In the genomic region with DNA sequence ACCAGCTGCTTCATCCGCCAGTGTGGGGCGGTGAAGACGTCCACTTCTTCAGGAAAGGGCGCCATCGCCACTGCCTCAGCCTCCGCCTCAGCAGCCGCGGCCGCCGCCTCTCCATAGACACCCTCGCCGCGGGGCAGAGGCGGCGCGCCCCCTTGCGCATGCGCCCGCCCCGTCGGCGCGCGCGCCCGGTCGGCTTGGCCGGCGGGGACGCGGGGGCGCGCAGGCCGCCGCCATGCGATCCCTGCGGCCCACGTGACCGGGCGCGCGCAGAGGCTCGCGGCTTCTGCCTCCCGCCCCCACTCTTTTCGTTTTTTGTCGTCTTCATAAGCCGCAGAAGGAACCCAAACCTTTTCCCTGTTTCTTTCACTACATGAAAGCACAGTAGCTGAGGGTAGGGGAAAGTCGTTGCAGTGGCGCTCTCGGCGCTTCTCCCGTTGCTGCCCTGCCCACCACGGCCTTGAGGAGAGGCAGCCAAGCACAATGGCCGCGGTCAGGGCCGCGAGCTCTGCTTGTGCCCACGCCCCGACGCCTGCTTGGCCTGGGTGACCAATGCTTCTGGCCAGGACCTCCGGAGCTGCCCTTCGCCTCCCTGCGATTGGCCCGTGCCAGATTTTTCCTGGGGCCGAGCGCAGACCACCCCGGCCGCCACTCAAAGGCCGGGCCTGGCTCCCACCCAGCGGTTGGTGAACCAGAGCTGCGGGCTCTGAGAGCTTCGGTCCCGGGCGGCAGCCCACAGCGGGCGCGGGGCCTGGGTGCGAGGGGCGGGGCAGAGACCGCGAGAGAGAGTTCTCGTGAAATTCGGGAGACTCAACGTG, we compare ENCODE assay signal across 8 cellular contexts. TPM values are rescaled to one million over a fixed set of nuclear protein-coding genes. Genes with fewer than 3 reads are reported as not detected.
DNase-seq lines count a peak whose midpoint lies in the region; ATAC-seq and TF ChIP-seq lines count a peak whose summit lies in the region.

A gene with protein sequence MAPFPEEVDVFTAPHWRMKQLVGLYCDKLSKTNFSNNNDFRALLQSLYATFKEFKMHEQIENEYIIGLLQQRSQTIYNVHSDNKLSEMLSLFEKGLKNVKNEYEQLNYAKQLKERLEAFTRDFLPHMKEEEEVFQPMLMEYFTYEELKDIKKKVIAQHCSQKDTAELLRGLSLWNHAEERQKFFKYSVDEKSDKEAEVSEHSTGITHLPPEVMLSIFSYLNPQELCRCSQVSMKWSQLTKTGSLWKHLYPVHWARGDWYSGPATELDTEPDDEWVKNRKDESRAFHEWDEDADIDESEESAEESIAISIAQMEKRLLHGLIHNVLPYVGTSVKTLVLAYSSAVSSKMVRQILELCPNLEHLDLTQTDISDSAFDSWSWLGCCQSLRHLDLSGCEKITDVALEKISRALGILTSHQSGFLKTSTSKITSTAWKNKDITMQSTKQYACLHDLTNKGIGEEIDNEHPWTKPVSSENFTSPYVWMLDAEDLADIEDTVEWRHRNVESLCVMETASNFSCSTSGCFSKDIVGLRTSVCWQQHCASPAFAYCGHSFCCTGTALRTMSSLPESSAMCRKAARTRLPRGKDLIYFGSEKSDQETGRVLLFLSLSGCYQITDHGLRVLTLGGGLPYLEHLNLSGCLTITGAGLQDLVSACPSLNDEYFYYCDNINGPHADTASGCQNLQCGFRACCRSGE (minus strand): TSS at position 135 of the 815 bp plus-strand sequence. CDS start 70 bp downstream, at position 65.

- no peaks in the 10 kb centered on the region for H3K9me3 Mint-ChIP-seq in neural crest cell

- peak; percentile 73 for ATAC-seq in GM21737 (IDR thresholded peaks at IDR 0.05; ENCODE audit: unreplicated experiment)

- H3K4me3 ChIP-seq in DOHH2 (ENCODE audit: low read length), result peak within 1 kb of the TSS; percentile 94
- H3K4me3 ChIP-seq in stomach smooth muscle (ENCODE audit: low read length in 2 of 2), result peak within 1 kb of the TSS; percentile 84 to 86

- H3K27ac Mint-ChIP-seq in neural crest cell (ENCODE audit: unreplicated experiment), result peak within 1 kb of the TSS; percentile 100

- H3K4me3 Mint-ChIP-seq in neural crest cell, result peak within 1 kb of the TSS; percentile 99

- H4K20me1 ChIP-seq in DOHH2 (ENCODE audit: control insufficient read depth, insufficient read depth, low read depth, low read length), result peaks cover 5% of the 10 kb centered on the region

- H3K9me2 ChIP-seq in DOHH2 (replicated peaks; ENCODE audit: control insufficient read depth, low read length), result no peaks in the 10 kb centered on the region

- peaks cover 41% of the 10 kb centered on the region for H3K4me1 Mint-ChIP-seq in neural crest cell

- H3K27ac ChIP-seq in DOHH2 (ENCODE audit: low read depth, low read length) (peak within 1 kb of the TSS; percentile 72), stomach smooth muscle (ENCODE audit: low read length) (peak within 1 kb of the TSS; percentile 97)

- H3K27me3 ChIP-seq in DOHH2 (ENCODE audit: control insufficient read depth, low read length), result no peaks in the 10 kb centered on the region
- H3K27me3 ChIP-seq in stomach smooth muscle (ENCODE audit: control insufficient read depth in 1 of 2, insufficient read depth in 2 of 2, low read length in 2 of 2), result no peaks in the 10 kb centered on the region

- H3K27me3 Mint-ChIP-seq in neural crest cell (ENCODE audit: low read depth), result no peaks in the 10 kb centered on the region

- peaks cover 56% of the 10 kb centered on the region for H3K4me1 ChIP-seq in DOHH2 (ENCODE audit: control insufficient read depth, low read length)
- H3K4me1 ChIP-seq in stomach smooth muscle (ENCODE audit: control insufficient read depth, insufficient read depth, low read length), result peaks cover 4% of the 10 kb centered on the region

- no peaks in the 10 kb centered on the region for H3K36me3 Mint-ChIP-seq in neural crest cell (ENCODE audit: low read depth)

- H3K9me3 ChIP-seq in DOHH2 (ENCODE audit: control insufficient read depth, insufficient read depth, low read length), result no peaks in the 10 kb centered on the region
- H3K9me3 ChIP-seq in stomach smooth muscle (ENCODE audit: control insufficient read depth in 2 of 2, low read length in 2 of 2), result no peaks in the 10 kb centered on the region

- peak within 1 kb of the TSS; percentile 87 to 95 for H3K9ac ChIP-seq in stomach smooth muscle (ENCODE audit: low read length in 2 of 2)

- H3F3A ChIP-seq in DOHH2 (ENCODE audit: control insufficient read depth, insufficient read depth), result peaks cover 36% of the 10 kb centered on the region

- peak within 1 kb of the TSS; percentile 89 for H3K4me2 ChIP-seq in DOHH2 (ENCODE audit: low read length)

- no peak for TF ChIP-seq CTCF in DOHH2 (IDR thresholded peaks at IDR 0.05; ENCODE audit: low read depth, low read length, poor library complexity, severe bottlenecking)
- TF ChIP-seq CTCF in neural crest cell (conservative IDR thresholded peaks at IDR 0.05), result no peak

- H3K79me2 ChIP-seq in DOHH2 (ENCODE audit: control insufficient read depth, low read length), result peaks cover 48% of the 10 kb centered on the region

- DNase-seq in KG1 (lab: John Stamatoyannopoulos, UW) (peak; percentile 89), RPMI8226 (peak; percentile 89), fibroblast of the conjunctiva (ENCODE audit: low read depth) (peak; percentile 56), neural crest cell (ENCODE audit: low read depth, low spot score) (peak; percentile 69)
- DNase-seq in activated effector memory CD4-positive, alpha-beta T cell treated with Interleukin-2 at 50 U/mL for 16 hours, result peak; percentile 78

- H3K36me3 ChIP-seq in DOHH2 (ENCODE audit: control insufficient read depth, low read length) (peaks cover 22% of the 10 kb centered on the region), stomach smooth muscle (ENCODE audit: control insufficient read depth in 2 of 2, insufficient read depth in 2 of 2, low read length in 2 of 2) (no peaks in the 10 kb centered on the region)

RNA-seq across cellular contexts. Expression of the gene that starts here (rescaled TPM):
- 71.2 and 74.3 TPM in 2 replicates for total RNA-seq in neural crest cell

Comparison
In these comparisons a context has a peak if more than half of its experiments do, and no peak if none do; other contexts are left out.
1. Peak in every context shown above with its lines: DNase-seq, ATAC-seq, H3K4me3 ChIP-seq and H3K27ac ChIP-seq.